34 cellular contexts compared by ENCODE assay signal in genomic region chr11:86262387-86262786, GRCh38.
"Had no signal": no experiment of that assay in that cellular context is flagged by ENCODE, and none has a peak within 500 bp of the region (broad histone marks: within the 10 kb centered on the region; RNA-seq: fewer than 3 reads in every experiment).

No MANE protein-coding gene starts in this region.

- H3K27ac Mint-ChIP-seq: activated B cell treated with CpG ODN at 0.5 μM for 24 hours, brain had no signal

- ATAC-seq: PC-3, T-cell had no signal

- DNase-seq: activated B cell treated with CpG ODN at 0.5 μM for 24 hours; activated CD4-positive, alpha-beta memory T cell treated with anti-CD3 and anti-CD28 coated beads for 36 hours; activated CD4-positive, alpha-beta T cell treated with anti-CD3 and anti-CD28 coated beads for 48 hours; activated CD4-positive, CD25-positive, alpha-beta regulatory T cell treated with anti-CD3 and anti-CD28 coated beads, Interleukin-2, amount 50 U/mL, for 72 hours; activated CD8-positive, alpha-beta memory T cell treated with anti-CD3 and anti-CD28 coated beads, Interleukin-2, amount 50 U/mL, for 4 hours; activated effector memory CD4-positive, alpha-beta T cell treated with Interleukin-2 at 50 U/mL for 16 hours; activated naive CD4-positive, alpha-beta T cell treated with anti-CD3 and anti-CD28 coated beads, Interleukin-2, amount 50 U/mL, for 16 hours; anterior cingulate cortex; caudate nucleus; colonic mucosa; Karpas-422; KBM-7; NCI-H1048; NCI-H1105 treated with DMSO at 0.1 percent for 48 hours; NCI-H1436 treated with DMSO at 0.1 percent for 48 hours; NCI-H1694 treated with DMSO at 0.1 percent for 48 hours; NCI-H2029; NCI-H2107; NCI-H2171; NCI-H510A; NCI-H526; NCI-H748 treated with DMSO at 0.1 percent for 48 hours; NK-92 treated with Interleukin-12 subunit alpha and Interleukin-12 subunit beta, amount 100 ng/mL, for 24 hours; PC-3; Peyer's patch; RPMI8226; SHP77 treated with DMSO at 0.1 percent for 48 hours; SK-N-SH; T-cell; T-helper 2 cell; T-helper 9 cell had no signal

- H3K4me3 Mint-ChIP-seq: activated B cell treated with CpG ODN at 0.5 μM for 24 hours; activated CD4-positive, alpha-beta memory T cell treated with anti-CD3 and anti-CD28 coated beads for 36 hours; activated T-helper 1 cell treated with anti-CD3 and anti-CD28 coated beads, Interleukin-12 subunit alpha, Interleukin-12 subunit beta, Interleukin-2, Interleukin-4 antibody, amounts not matched to agents 30 ng/mL and 10 ng/mL and 1 ng/mL, durations not matched to agents 14 hours and 24 hours and 36 hours; brain; IgD-negative memory B cell; T-cell had no signal

- H3K27me3 Mint-ChIP-seq: activated B cell treated with CpG ODN at 0.5 μM for 24 hours; activated CD4-positive, alpha-beta memory T cell treated with anti-CD3 and anti-CD28 coated beads for 36 hours; brain; IgD-negative memory B cell; T-cell had no signal

- H3K9me3 Mint-ChIP-seq: activated B cell treated with CpG ODN at 0.5 μM for 24 hours; activated CD4-positive, alpha-beta memory T cell treated with anti-CD3 and anti-CD28 coated beads for 36 hours; activated T-helper 1 cell treated with anti-CD3 and anti-CD28 coated beads, Interleukin-12 subunit alpha, Interleukin-12 subunit beta, Interleukin-2, Interleukin-4 antibody, amounts not matched to agents 30 ng/mL and 10 ng/mL and 1 ng/mL, durations not matched to agents 14 hours and 24 hours and 36 hours; IgD-negative memory B cell; T-cell had no signal

- H3K4me1 Mint-ChIP-seq: activated B cell treated with CpG ODN at 0.5 μM for 24 hours, brain had no signal
